In genomic region chr14:45194964-45195363, GRCh38 we compare ENCODE assay signal across 21 cellular contexts. TPM values are rescaled to one million over a fixed set of nuclear protein-coding genes. Genes with fewer than 3 reads are reported as not detected.
DNase-seq lines count a peak whose midpoint lies in the region; ATAC-seq lines count a peak whose summit lies in the region.
"Had no signal": no experiment of that assay in that cellular context is flagged by ENCODE, and none has a peak within 500 bp of the region (broad histone marks: within the 10 kb centered on the region; RNA-seq: fewer than 3 reads in every experiment).

No MANE protein-coding gene starts in this region.

- peak; percentile 62 to 70 for ATAC-seq in activated T-cell treated with anti-CD3 and anti-CD28 coated beads, Interleukin-2, amount 50 U/mL, for 4 hours
- ATAC-seq in GM21526 (IDR thresholded peaks at IDR 0.05; ENCODE audit: low FRiP score, unreplicated experiment): peak; percentile 53
- ATAC-seq in HG03025 (IDR thresholded peaks at IDR 0.05; ENCODE audit: low FRiP score, unreplicated experiment): peak; percentile 53
- no peak for ATAC-seq in Right ventricle myocardium superior (ENCODE audit: poor library complexity)
- ATAC-seq in GM19397 (IDR thresholded peaks at IDR 0.05; ENCODE audit: unreplicated experiment): no peak
- ATAC-seq: PC-3 had no signal

- no peaks in the 10 kb centered on the region for H3K4me1 Mint-ChIP-seq in activated T-cell treated with anti-CD3 and anti-CD28 coated beads, Interleukin-2, amount 50 U/mL, for 4 hours (ENCODE audit: low read depth)
- peaks cover 13% of the 10 kb centered on the region for H3K4me1 Mint-ChIP-seq in activated T-helper 2 cell treated with anti-CD3 and anti-CD28 coated beads, Interferon-gamma antibody, Interleukin-2, Interleukin-4, amounts not matched to agents 10 μg/mL and 5 μg/mL and 100 μg/mL, durations not matched to agents 14 hours and 24 hours and 36 hours (ENCODE audit: low read depth)

- H3K27ac Mint-ChIP-seq in activated T-helper 2 cell treated with anti-CD3 and anti-CD28 coated beads, Interferon-gamma antibody, Interleukin-2, Interleukin-4, amounts not matched to agents 10 μg/mL and 5 μg/mL and 100 μg/mL, durations not matched to agents 14 hours and 24 hours and 36 hours: peak overlapping the region; percentile 38

- no peaks in the 10 kb centered on the region for H3K27me3 Mint-ChIP-seq in activated T-cell treated with anti-CD3 and anti-CD28 coated beads, Interleukin-2, amount 50 U/mL, for 4 hours (ENCODE audit: low read depth)
- no peaks in the 10 kb centered on the region for H3K27me3 Mint-ChIP-seq in activated T-helper 2 cell treated with anti-CD3 and anti-CD28 coated beads, Interferon-gamma antibody, Interleukin-2, Interleukin-4, amounts not matched to agents 10 μg/mL and 5 μg/mL and 100 μg/mL, durations not matched to agents 14 hours and 24 hours and 36 hours (ENCODE audit: low read depth)
- H3K27me3 Mint-ChIP-seq: naive B cell had no signal

- peaks cover 13% of the 10 kb centered on the region for H3K36me3 Mint-ChIP-seq in activated T-cell treated with anti-CD3 and anti-CD28 coated beads, Interleukin-2, amount 50 U/mL, for 4 hours (ENCODE audit: insufficient read depth)
- H3K36me3 Mint-ChIP-seq in activated T-helper 2 cell treated with anti-CD3 and anti-CD28 coated beads, Interferon-gamma antibody, Interleukin-2, Interleukin-4, amounts not matched to agents 10 μg/mL and 5 μg/mL and 100 μg/mL, durations not matched to agents 14 hours and 24 hours and 36 hours (ENCODE audit: low read depth): peaks cover 28% of the 10 kb centered on the region

- H3K9me3 Mint-ChIP-seq in activated T-cell treated with anti-CD3 and anti-CD28 coated beads, Interleukin-2, amount 50 U/mL, for 4 hours: no peaks in the 10 kb centered on the region
- no peaks in the 10 kb centered on the region for H3K9me3 Mint-ChIP-seq in activated T-helper 2 cell treated with anti-CD3 and anti-CD28 coated beads, Interferon-gamma antibody, Interleukin-2, Interleukin-4, amounts not matched to agents 10 μg/mL and 5 μg/mL and 100 μg/mL, durations not matched to agents 14 hours and 24 hours and 36 hours
- H3K9me3 Mint-ChIP-seq: CD14-positive monocyte, naive B cell had no signal

- H3K4me3 Mint-ChIP-seq in activated T-cell treated with anti-CD3 and anti-CD28 coated beads, Interleukin-2, amount 50 U/mL, for 4 hours: no peak overlapping the region
- no peak overlapping the region for H3K4me3 Mint-ChIP-seq in activated T-helper 2 cell treated with anti-CD3 and anti-CD28 coated beads, Interferon-gamma antibody, Interleukin-2, Interleukin-4, amounts not matched to agents 10 μg/mL and 5 μg/mL and 100 μg/mL, durations not matched to agents 14 hours and 24 hours and 36 hours (ENCODE audit: low read depth)
- H3K4me3 Mint-ChIP-seq: naive B cell had no signal

- intact Hi-C loops in activated T-helper 2 cell treated with anti-CD3 and anti-CD28 coated beads, Interferon-gamma antibody, Interleukin-2, Interleukin-4, amounts not matched to agents 10 μg/mL and 5 μg/mL and 100 μg/mL, durations not matched to agents 14 hours and 24 hours and 36 hours (cut with micrococcal nuclease): loop anchor here (5.0 kb wide), 1 partner anchor 38 kb away; no protein-coding TSS in a partner anchor
- intact Hi-C loops in Right ventricle myocardium superior (cut with DNase I): no loop called here

- DNase-seq in activated T-cell treated with anti-CD3 and anti-CD28 coated beads, Interleukin-2, amount 50 U/mL, for 4 hours: no peak
- no peak for DNase-seq in activated T-cell treated with anti-CD3 and anti-CD28 coated beads for 4 hours
- DNase-seq in activated T-helper 2 cell treated with anti-CD3 and anti-CD28 coated beads, Interferon-gamma antibody, Interleukin-2, Interleukin-4, amounts not matched to agents 10 μg/mL and 5 μg/mL and 100 μg/mL, durations not matched to agents 14 hours and 24 hours and 36 hours (ENCODE audit: low spot score): no peak
- no peak for DNase-seq in Right ventricle myocardium superior
- DNase-seq in NCI-H1092 treated with DMSO at 0.1 percent for 48 hours (lab: John Stamatoyannopoulos, UW): no peak
- DNase-seq: ACHN; activated CD4-positive, alpha-beta T cell treated with anti-CD3 and anti-CD28 coated beads for 4 hours; cerebellar nuclear complex; DMS153; H7; islet precursor cell; KBM-7; mammary epithelial cell; naive B cell; NCI-H1105 treated with DMSO at 0.1 percent for 48 hours; NCI-H748 treated with DMSO at 0.1 percent for 48 hours; PC-3 had no signal

RNA-seq across cellular contexts. Expression of gene MIS18BP1, which starts 58.0 kb away (rescaled TPM):
- total RNA-seq in activated T-cell treated with anti-CD3 and anti-CD28 coated beads, Interleukin-2, amount 50 U/mL, for 4 hours: 10 to 100 TPM; 17.3 to 22.2 (median 18.8) TPM
- 56.4 and 62.9 TPM in 2 replicates for total RNA-seq in activated T-helper 2 cell treated with anti-CD3 and anti-CD28 coated beads, Interferon-gamma antibody, Interleukin-2, Interleukin-4, amounts not matched to agents 10 μg/mL and 5 μg/mL and 100 μg/mL, durations not matched to agents 14 hours and 24 hours and 36 hours
- 6.7 TPM for total RNA-seq in Right ventricle myocardium superior

RNA-seq across cellular contexts. Expression of gene FANCM, which starts 59.2 kb away (rescaled TPM):
- 10 to 100 TPM; 11.2 to 12.9 (median 12.2) TPM for total RNA-seq in activated T-cell treated with anti-CD3 and anti-CD28 coated beads, Interleukin-2, amount 50 U/mL, for 4 hours
- 14.4 and 14.5 TPM in 2 replicates for total RNA-seq in activated T-helper 2 cell treated with anti-CD3 and anti-CD28 coated beads, Interferon-gamma antibody, Interleukin-2, Interleukin-4, amounts not matched to agents 10 μg/mL and 5 μg/mL and 100 μg/mL, durations not matched to agents 14 hours and 24 hours and 36 hours
- total RNA-seq in Right ventricle myocardium superior: 2.9 TPM

Comparison
In these comparisons a context has a peak if more than half of its experiments do, and no peak if none do; other contexts are left out.
1. ATAC-seq: peak in activated T-cell treated with anti-CD3 and anti-CD28 coated beads, Interleukin-2, amount 50 U/mL, for 4 hours (2 of 2), GM21526 (single experiment) and HG03025 (single experiment); none in Right ventricle myocardium superior (single experiment) and GM19397 (single experiment).